In genomic region chr4:1337376-1337831, GRCh38 we compare ENCODE assay signal across 9 cellular contexts. TPM values are rescaled to one million over a fixed set of nuclear protein-coding genes. Genes with fewer than 3 reads are reported as not detected.
A peak's percentile ranks its signal among the peaks of the same experiment; 100 is the strongest.
DNase-seq lines count a peak whose midpoint lies in the region; ATAC-seq, FAIRE-seq and TF ChIP-seq lines count a peak whose summit lies in the region.
"Had no signal": no experiment of that assay in that cellular context is flagged by ENCODE, and none has a peak within 500 bp of the region (broad histone marks: within the 10 kb centered on the region; RNA-seq: fewer than 3 reads in every experiment).

No MANE protein-coding gene starts in this region.

- peaks cover 16% of the 10 kb centered on the region for H3K4me1 Mint-ChIP-seq in activated naive CD8-positive, alpha-beta T cell treated with anti-CD3 and anti-CD28 coated beads, Interleukin-2, amount 10 ng/mL, durations not matched to agents 7 days and 5 days
- H3K4me1 Mint-ChIP-seq in osteocyte (ENCODE audit: unreplicated experiment) = peaks cover 5% of the 10 kb centered on the region

- H3K4me3 Mint-ChIP-seq in activated naive CD8-positive, alpha-beta T cell treated with anti-CD3 and anti-CD28 coated beads, Interleukin-2, amount 10 ng/mL, durations not matched to agents 7 days and 5 days = no peak overlapping the region
- H3K4me3 Mint-ChIP-seq in osteocyte (ENCODE audit: unreplicated experiment) = no peak overlapping the region

- no peaks in the 10 kb centered on the region for H3K27me3 ChIP-seq in esophagus muscularis mucosa
- H3K27me3 ChIP-seq in ovary = no peaks in the 10 kb centered on the region

- no peaks in the 10 kb centered on the region for H3K27me3 Mint-ChIP-seq in activated naive CD8-positive, alpha-beta T cell treated with anti-CD3 and anti-CD28 coated beads, Interleukin-2, amount 10 ng/mL, durations not matched to agents 7 days and 5 days
- H3K27me3 Mint-ChIP-seq in osteocyte (ENCODE audit: unreplicated experiment) = no peaks in the 10 kb centered on the region

- intact Hi-C loops in esophagus muscularis mucosa (cut with DNase I) = no loop called here
- intact Hi-C loops in ovary (cut with DNase I) = no loop called here

- TF ChIP-seq EP300 in A549 (IDR thresholded peaks at IDR 0.05) (no peak), esophagus muscularis mucosa (IDR thresholded peaks at IDR 0.05) (no peak), ovary (IDR thresholded peaks at IDR 0.05) (no peak)

- H3K27ac ChIP-seq in A549 = no peak overlapping the region
- H3K27ac ChIP-seq in esophagus muscularis mucosa (replicated peaks in 1 of 4) = no peak overlapping the region
- H3K27ac ChIP-seq in caudate nucleus (ENCODE audit: low read depth, low read length) = no peak overlapping the region
- no peak overlapping the region for H3K27ac ChIP-seq in ovary

- no peaks in the 10 kb centered on the region for H3K9me3 Mint-ChIP-seq in activated naive CD8-positive, alpha-beta T cell treated with anti-CD3 and anti-CD28 coated beads, Interleukin-2, amount 10 ng/mL, durations not matched to agents 7 days and 5 days
- H3K9me3 Mint-ChIP-seq in osteocyte (ENCODE audit: unreplicated experiment) = no peaks in the 10 kb centered on the region

- H3K4me3 ChIP-seq in A549 (no peak overlapping the region), esophagus muscularis mucosa (no peak overlapping the region), ovary (no peak overlapping the region)

- ATAC-seq in A549 = peak; percentile 23 to 57; a peak in 2 of 6 replicates
- peak; percentile 59 for ATAC-seq in activated naive CD8-positive, alpha-beta T cell treated with anti-CD3 and anti-CD28 coated beads, Interleukin-2, amount 10 ng/mL, durations not matched to agents 7 days and 5 days (ENCODE audit: low read depth)
- no peak for ATAC-seq in GM18868 (IDR thresholded peaks at IDR 0.05; ENCODE audit: unreplicated experiment)

- WGBS in A549 (ENCODE audit: missing lambda C conversion rate) = 76% methylated on average over 5 of the region's 11 CpGs
- WGBS in esophagus muscularis mucosa = 91% methylated on average over 11 of the region's 11 CpGs
- WGBS in ovary, 3 donors = 85 to 88% (median 86%) methylated on average over 11 of the region's 11 CpGs

- H3K27ac Mint-ChIP-seq in activated naive CD8-positive, alpha-beta T cell treated with anti-CD3 and anti-CD28 coated beads, Interleukin-2, amount 10 ng/mL, durations not matched to agents 7 days and 5 days = peak overlapping the region; percentile 77
- H3K27ac Mint-ChIP-seq in osteocyte (ENCODE audit: unreplicated experiment) = peak overlapping the region; percentile 27

- H3K4me1 ChIP-seq in A549 (no peaks in the 10 kb centered on the region), esophagus muscularis mucosa (no peaks in the 10 kb centered on the region), ovary (ENCODE audit: insufficient read depth) (no peaks in the 10 kb centered on the region)

- peaks cover 42% of the 10 kb centered on the region for H3K36me3 Mint-ChIP-seq in activated naive CD8-positive, alpha-beta T cell treated with anti-CD3 and anti-CD28 coated beads, Interleukin-2, amount 10 ng/mL, durations not matched to agents 7 days and 5 days
- peaks cover 51% of the 10 kb centered on the region for H3K36me3 Mint-ChIP-seq in osteocyte (ENCODE audit: unreplicated experiment)

- POLR2A ChIA-PET in A549 (lab: Yijun Ruan, JAX) = no interaction called here
- POLR2A ChIA-PET in activated naive CD8-positive, alpha-beta T cell treated with anti-CD3 and anti-CD28 coated beads, Interleukin-2, amount 10 ng/mL, durations not matched to agents 7 days and 5 days (lab: Charles Lee) = interaction anchor here (1.1 kb wide), 1 partner anchor 9 kb away, joined by 4 read pairs; no protein-coding TSS in a partner anchor

- no peak for TF ChIP-seq RAD21 in A549 (conservative IDR thresholded peaks at IDR 0.05 in 1 of 2, IDR thresholded peaks at IDR 0.05 in 1 of 2)

- no peak overlapping the region for H3K4me2 ChIP-seq in A549

- no peak for DNase-seq in A549 (ENCODE audit: low read depth in 1 of 2, low spot score in 1 of 2)
- peak; percentile 93 for DNase-seq in RKO (ENCODE audit: low spot score)
- DNase-seq in activated naive CD8-positive, alpha-beta T cell treated with anti-CD3 and anti-CD28 coated beads, Interleukin-2, amount 10 ng/mL, durations not matched to agents 7 days and 5 days = no peak
- no peak for DNase-seq in osteocyte (ENCODE audit: extremely low spot score, unreplicated experiment)
- DNase-seq in esophagus muscularis mucosa (ENCODE audit: extremely low spot score) = no peak
- no peak for DNase-seq in caudate nucleus (lab: John Stamatoyannopoulos, UW)
- no peak for DNase-seq in ovary
- DNase-seq: NCI-H1105 had no signal

- H3K36me3 ChIP-seq in esophagus muscularis mucosa = peaks cover 45 to 86% (median 83%) of the 10 kb centered on the region in 4 donors
- H3K36me3 ChIP-seq in ovary = no peaks in the 10 kb centered on the region

- no peak for TF ChIP-seq POLR2A in A549 (IDR thresholded peaks at IDR 0.05; ENCODE audit: low read length)
- TF ChIP-seq POLR2A in esophagus muscularis mucosa (IDR thresholded peaks at IDR 0.05; ENCODE audit: low read depth) = no peak
- TF ChIP-seq POLR2A in ovary (IDR thresholded peaks at IDR 0.05) = no peak

- H3K9me3 ChIP-seq in A549 = no peaks in the 10 kb centered on the region
- H3K9me3 ChIP-seq in esophagus muscularis mucosa = no peaks in the 10 kb centered on the region
- no peaks in the 10 kb centered on the region for H3K9me3 ChIP-seq in ovary

- CTCF ChIA-PET in A549 (lab: Yijun Ruan, JAX) = no interaction called here

- FAIRE-seq in A549 (lab: Jason Lieb, UNC) = no peak

- TF ChIP-seq CTCF in A549 (IDR thresholded peaks at IDR 0.05) (no peak), osteocyte (IDR thresholded peaks at IDR 0.05) (no peak), esophagus muscularis mucosa (IDR thresholded peaks at IDR 0.05) (no peak), ovary (IDR thresholded peaks at IDR 0.05) (no peak)

TF ChIP-seq in A549, 52 proteins besides CTCF, POLR2A, EP300 and RAD21 (continues in another document):
- TF ChIP-seq FOXS1 (CRISPR knock-in tag; IDR thresholded peaks at IDR 0.05) = no peak
- no peak for TF ChIP-seq CBX8 (IDR thresholded peaks at IDR 0.05)
- TF ChIP-seq TP53 (CRISPR knock-in tag; IDR thresholded peaks at IDR 0.05) = no peak
- no peak for TF ChIP-seq RARB (CRISPR knock-in tag; IDR thresholded peaks at IDR 0.05)
- no peak for TF ChIP-seq HOXB5 (CRISPR knock-in tag; IDR thresholded peaks at IDR 0.05)
- no peak for TF ChIP-seq PHF8 (IDR thresholded peaks at IDR 0.05; ENCODE audit: borderline replicate concordance, low read depth)
- TF ChIP-seq, protein P1, sequence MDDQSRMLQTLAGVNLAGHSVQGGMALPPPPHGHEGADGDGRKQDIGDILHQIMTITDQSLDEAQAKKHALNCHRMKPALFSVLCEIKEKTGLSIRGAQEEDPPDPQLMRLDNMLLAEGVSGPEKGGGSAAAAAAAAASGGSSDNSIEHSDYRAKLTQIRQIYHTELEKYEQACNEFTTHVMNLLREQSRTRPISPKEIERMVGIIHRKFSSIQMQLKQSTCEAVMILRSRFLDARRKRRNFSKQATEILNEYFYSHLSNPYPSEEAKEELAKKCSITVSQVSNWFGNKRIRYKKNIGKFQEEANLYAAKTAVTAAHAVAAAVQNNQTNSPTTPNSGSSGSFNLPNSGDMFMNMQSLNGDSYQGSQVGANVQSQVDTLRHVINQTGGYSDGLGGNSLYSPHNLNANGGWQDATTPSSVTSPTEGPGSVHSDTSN (IDR thresholded peaks at IDR 0.05) = no peak
- no peak for TF ChIP-seq KDM5A (IDR thresholded peaks at IDR 0.05)
- no peak for TF ChIP-seq MAFK (IDR thresholded peaks at IDR 0.05; ENCODE audit: partially characterized antibody)
- no peak for TF ChIP-seq RNF2 (IDR thresholded peaks at IDR 0.05; ENCODE audit: borderline replicate concordance, low read depth)
- no peak for TF ChIP-seq ELK1 (IDR thresholded peaks at IDR 0.05; ENCODE audit: low read depth, low read length)
- no peak for TF ChIP-seq TFCP2L1 (CRISPR knock-in tag; IDR thresholded peaks at IDR 0.05)
- no peak for TF ChIP-seq POLR2AphosphoS2 (conservative IDR thresholded peaks at IDR 0.05; ENCODE audit: low read length)

RNA-seq across cellular contexts. Expression of gene UVSSA, which starts 9.6 kb away (rescaled TPM):
- 6.3 and 6.9 TPM in 2 replicates for polyA plus RNA-seq in A549 (2011; rRNA removed)
- polyA plus RNA-seq in A549 (2012; cell fraction: cytosol; rRNA removed) = 6.8 and 7.9 TPM in 2 replicates
- 28.0 and 46.1 TPM in 2 replicates for polyA plus RNA-seq in A549 (2012; cell fraction: nucleus; rRNA removed)
- 4.3 to 5.4 TPM (median 4.5 TPM) in 3 replicates for polyA plus RNA-seq in A549 (2017; fragmentation: RNase III; extraction: RNeasy Plus Mini Kit Qiagen cat#74134 plus additional on column Dnase treatment)
- polyA minus RNA-seq in A549 (2011; rRNA and poly(A)+ RNA removed) = 4.3 and 6.2 TPM in 2 replicates
- 10 to 100 TPM; 30.0 to 30.9 TPM for total RNA-seq in activated naive CD8-positive, alpha-beta T cell treated with anti-CD3 and anti-CD28 coated beads, Interleukin-2, amount 10 ng/mL, durations not matched to agents 7 days and 5 days
- total RNA-seq in osteocyte = 25.3 and 26.7 TPM in 2 replicates
- 10 to 100 TPM in 3 of 4 donors, 1 to 10 TPM in 1; 8.9 to 16.5 (median 13.1) TPM for total RNA-seq in esophagus muscularis mucosa
- 10 to 100 TPM; 12.1 to 24.7 (median 19.1) TPM for total RNA-seq in ovary
- 1 to 10 TPM; 3.8 to 6.6 TPM for polyA plus RNA-seq in ovary

RNA-seq across cellular contexts. Expression of gene MAEA, which starts 47.7 kb away (rescaled TPM):
- polyA plus RNA-seq in A549 (2011; rRNA removed) (42.4 and 46.1 TPM in 2 replicates), A549 (2017; fragmentation: RNase III; extraction: RNeasy Plus Mini Kit Qiagen cat#74134 plus additional on column Dnase treatment) (58.4 to 67.1 TPM (median 58.5 TPM) in 3 replicates), ovary (10 to 100 TPM; 23.8 to 60.7 TPM)
- polyA plus RNA-seq in A549 (2012; cell fraction: cytosol; rRNA removed) = 109 and 110 TPM in 2 replicates
- 191 and 229 TPM in 2 replicates for polyA plus RNA-seq in A549 (2012; cell fraction: nucleus; rRNA removed)
- 22.2 and 31.8 TPM in 2 replicates for polyA minus RNA-seq in A549 (2011; rRNA and poly(A)+ RNA removed)
- total RNA-seq in activated naive CD8-positive, alpha-beta T cell treated with anti-CD3 and anti-CD28 coated beads, Interleukin-2, amount 10 ng/mL, durations not matched to agents 7 days and 5 days = 10 to 100 TPM; 73.2 to 82.9 TPM
- total RNA-seq in osteocyte (62.5 and 62.9 TPM in 2 replicates), esophagus muscularis mucosa (10 to 100 TPM; 54.5 to 63.1 (median 59.8) TPM), ovary (10 to 100 TPM; 48.3 to 71.3 (median 56.7) TPM)
